ENCODE assay signal across 18 cellular contexts in genomic region chr18:46055841-46056240, GRCh38. TPM values are rescaled to one million over a fixed set of nuclear protein-coding genes. Genes with fewer than 3 reads are reported as not detected.
DNase-seq lines count a peak whose midpoint lies in the region; ATAC-seq and TF ChIP-seq lines count a peak whose summit lies in the region.
"Had no signal": no experiment of that assay in that cellular context is flagged by ENCODE, and none has a peak within 500 bp of the region (broad histone marks: within the 10 kb centered on the region; RNA-seq: fewer than 3 reads in every experiment).

No MANE protein-coding gene starts in this region.

- TF ChIP-seq CTCF in mucosa of descending colon (IDR thresholded peaks at IDR 0.05), result no peak

- intact Hi-C loops in mucosa of descending colon (cut with DNase I, micrococcal nuclease), result no loop called here

- H3K36me3 ChIP-seq in BLaER1 treated with 17β-estradiol and CSF1 and Interleukin-3, amounts not matched to agents 10 nM and 100 nM, result no peaks in the 10 kb centered on the region
- H3K36me3 ChIP-seq in CD8-positive, alpha-beta memory T cell (ENCODE audit: insufficient read depth, low read length), result no peaks in the 10 kb centered on the region
- no peaks in the 10 kb centered on the region for H3K36me3 ChIP-seq in mucosa of descending colon (ENCODE audit: low read depth)
- H3K36me3 ChIP-seq: gastroesophageal sphincter had no signal

- POLR2A ChIA-PET in CD8-positive, alpha-beta memory T cell (lab: Charles Lee), result interaction anchor here (1.2 kb wide), 1 partner anchor 18 kb away, joined by 5 read pairs; no protein-coding TSS in a partner anchor

- peaks cover 14 to 25% (median 18%) of the 10 kb centered on the region in 10 experiments for H3K4me1 ChIP-seq in BLaER1 treated with 17β-estradiol and CSF1 and Interleukin-3, amounts not matched to agents 10 nM and 100 nM
- peaks cover 18% of the 10 kb centered on the region for H3K4me1 ChIP-seq in CD8-positive, alpha-beta memory T cell (ENCODE audit: insufficient read depth, low read length)
- H3K4me1 ChIP-seq in mucosa of descending colon (ENCODE audit: low read depth), result peaks cover 4% of the 10 kb centered on the region
- H3K4me1 ChIP-seq: gastroesophageal sphincter had no signal

- no peak for DNase-seq in CD8-positive, alpha-beta memory T cell
- peak; percentile 38 for DNase-seq in RPMI8226
- DNase-seq in central memory CD8-positive, alpha-beta T cell (ENCODE audit: low spot score in 2 of 2), result no peak
- DNase-seq in NCI-H510A treated with DMSO at 0.1 percent for 48 hours (lab: John Stamatoyannopoulos, UW), result no peak
- DNase-seq in NCI-H2171 treated with DMSO at 0.1 percent for 48 hours (lab: John Stamatoyannopoulos, UW), result no peak
- no peak for DNase-seq in mucosa of descending colon
- DNase-seq: GF-D8; GOT3; KBM-7; left ventricle myocardium superior; NCI-H1048; NCI-H2107; NCI-H69; stimulated activated CD4-positive, alpha-beta T cell treated with anti-CD3 and anti-CD28 coated beads, Interleukin-4, amount 100 ng/mL, for 24 hours had no signal

- H3K4me1 Mint-ChIP-seq in CD8-positive, alpha-beta memory T cell, result peaks cover 34 to 45% (median 36%) of the 10 kb centered on the region in 3 donors
- peaks cover 40% of the 10 kb centered on the region for H3K4me1 Mint-ChIP-seq in central memory CD8-positive, alpha-beta T cell

- H4K20me1 ChIP-seq in BLaER1 treated with 17β-estradiol and CSF1 and Interleukin-3, amounts not matched to agents 10 nM and 100 nM, result no peaks in the 10 kb centered on the region

- no peak overlapping the region for H3K27ac ChIP-seq in BLaER1 treated with 17β-estradiol and CSF1 and Interleukin-3, amounts not matched to agents 10 nM and 100 nM
- no peak overlapping the region for H3K27ac ChIP-seq in CD8-positive, alpha-beta memory T cell (ENCODE audit: low read depth, low read length)
- H3K27ac ChIP-seq: gastroesophageal sphincter, SK-N-MC had no signal

- no peaks in the 10 kb centered on the region for H3K36me3 Mint-ChIP-seq in CD8-positive, alpha-beta memory T cell
- peaks cover 2% of the 10 kb centered on the region for H3K36me3 Mint-ChIP-seq in central memory CD8-positive, alpha-beta T cell (ENCODE audit: insufficient read depth)

- peak overlapping the region; percentile 38 to 91 (median 78) for H3K27ac Mint-ChIP-seq in CD8-positive, alpha-beta memory T cell
- H3K27ac Mint-ChIP-seq in central memory CD8-positive, alpha-beta T cell (ENCODE audit: low read depth), result peak overlapping the region; percentile 86

- ATAC-seq in central memory CD8-positive, alpha-beta T cell (replicated peaks; ENCODE audit: extremely low read depth, poor library complexity, severe bottlenecking), result peak; percentile 34
- no peak for ATAC-seq in mucosa of descending colon
- ATAC-seq: gastroesophageal sphincter, left ventricle myocardium superior had no signal

- H3K4me2 ChIP-seq in BLaER1 treated with 17β-estradiol and CSF1 and Interleukin-3, amounts not matched to agents 10 nM and 100 nM, result peak overlapping the region; percentile 8 to 71 (median 58); a peak in 19 of 22 replicates

- H3K27me3 ChIP-seq in BLaER1 treated with 17β-estradiol and CSF1 and Interleukin-3, amounts not matched to agents 10 nM and 100 nM, result no peaks in the 10 kb centered on the region
- no peaks in the 10 kb centered on the region for H3K27me3 ChIP-seq in CD8-positive, alpha-beta memory T cell (ENCODE audit: insufficient read depth, low read length, poor library complexity, severe bottlenecking)
- H3K27me3 ChIP-seq: gastroesophageal sphincter had no signal

- H3K9ac ChIP-seq in BLaER1 treated with 17β-estradiol and CSF1 and Interleukin-3, amounts not matched to agents 10 nM and 100 nM, result no peak overlapping the region

- H3K4me3 ChIP-seq in BLaER1 treated with 17β-estradiol and CSF1 and Interleukin-3, amounts not matched to agents 10 nM and 100 nM, result no peak overlapping the region
- no peak overlapping the region for H3K4me3 ChIP-seq in CD8-positive, alpha-beta memory T cell (ENCODE audit: low read length)
- H3K4me3 ChIP-seq in mucosa of descending colon, result no peak overlapping the region
- H3K4me3 ChIP-seq: gastroesophageal sphincter, SK-N-MC, skin epidermis had no signal

- CTCF ChIA-PET in CD8-positive, alpha-beta memory T cell (lab: Charles Lee), result interaction anchor here (1.1 to 1.8 kb wide), 4 partner anchors 10 to 17 kb away, joined by 3 to 9 read pairs (median 4); partner anchors contain the start of gene PSTPIP2

- no peaks in the 10 kb centered on the region for H3K9me3 Mint-ChIP-seq in CD8-positive, alpha-beta memory T cell
- no peaks in the 10 kb centered on the region for H3K9me3 Mint-ChIP-seq in central memory CD8-positive, alpha-beta T cell

- peak overlapping the region in 5 of 7 donors; percentile 33 to 68 (median 60) for H3K4me3 Mint-ChIP-seq in CD8-positive, alpha-beta memory T cell
- H3K4me3 Mint-ChIP-seq in central memory CD8-positive, alpha-beta T cell, result peak overlapping the region; percentile 62

- no peaks in the 10 kb centered on the region for H3K27me3 Mint-ChIP-seq in CD8-positive, alpha-beta memory T cell
- H3K27me3 Mint-ChIP-seq in central memory CD8-positive, alpha-beta T cell, result no peaks in the 10 kb centered on the region

- no peaks in the 10 kb centered on the region for H3K9me3 ChIP-seq in BLaER1 treated with 17β-estradiol and CSF1 and Interleukin-3, amounts not matched to agents 10 nM and 100 nM (replicated peaks in 1 of 11)
- H3K9me3 ChIP-seq in CD8-positive, alpha-beta memory T cell (ENCODE audit: low read length), result no peaks in the 10 kb centered on the region
- no peaks in the 10 kb centered on the region for H3K9me3 ChIP-seq in mucosa of descending colon
- H3K9me3 ChIP-seq: gastroesophageal sphincter had no signal

RNA-seq across cellular contexts. Expression of gene PSTPIP2, which starts 16.2 kb away (rescaled TPM):
- total RNA-seq in CD8-positive, alpha-beta memory T cell, result 10 to 100 TPM; 24.9 to 25.3 TPM
- polyA plus RNA-seq in CD8-positive, alpha-beta memory T cell, result 11.0 TPM
- 1 to 10 TPM; 2.9 to 9.4 (median 9.0) TPM for total RNA-seq in mucosa of descending colon

RNA-seq across cellular contexts. Expression of gene ATP5F1A, which starts 42.3 kb away (rescaled TPM):
- 100 to 1,000 TPM; 456 to 468 TPM for total RNA-seq in CD8-positive, alpha-beta memory T cell
- 409 TPM for polyA plus RNA-seq in CD8-positive, alpha-beta memory T cell
- total RNA-seq in mucosa of descending colon, result 100 to 1,000 TPM; 476 to 643 (median 622) TPM

RNA-seq across cellular contexts. Expression of gene HAUS1, which starts 48.3 kb away (rescaled TPM):
- 10 to 100 TPM; 52.5 to 53.3 TPM for total RNA-seq in CD8-positive, alpha-beta memory T cell
- 43.2 TPM for polyA plus RNA-seq in CD8-positive, alpha-beta memory T cell
- 10 to 100 TPM in 2 of 3 donors, 1 to 10 TPM in 1; 8.2 to 26.2 (median 18.4) TPM for total RNA-seq in mucosa of descending colon
